23 cellular contexts compared by ENCODE assay signal in genomic region chr7:70044525-70044924, GRCh38.
DNase-seq lines count a peak whose midpoint lies in the region; TF ChIP-seq lines count a peak whose summit lies in the region.
"Had no signal": no experiment of that assay in that cellular context is flagged by ENCODE, and none has a peak within 500 bp of the region (broad histone marks: within the 10 kb centered on the region; RNA-seq: fewer than 3 reads in every experiment).

No MANE protein-coding gene starts in this region.

- H3K9me3 ChIP-seq in HEK293 (ENCODE audit: control insufficient read depth, insufficient read depth, low read depth, low read length) = no peaks in the 10 kb centered on the region
- H3K9me3 ChIP-seq: A549, BE2C, HAP-1 had no signal

- H3K4me1 ChIP-seq in HEK293 (ENCODE audit: control insufficient read depth, insufficient read depth, low read length) = peaks cover 37% of the 10 kb centered on the region
- H3K4me1 ChIP-seq: A549, HAP-1 had no signal

- peak overlapping the region in 2 of 3 experiments; percentile 10 to 65 for H3K27ac Mint-ChIP-seq in nephron
- H3K27ac Mint-ChIP-seq: CD14-positive monocyte; CD4-positive, alpha-beta memory T cell had no signal

- no peak for TF ChIP-seq CTCF in HEK293 (tag by site-specific recombination; IDR thresholded peaks at IDR 0.05)
- no peak for TF ChIP-seq CTCF in nephron (IDR thresholded peaks at IDR 0.05; ENCODE audit: unreplicated experiment in 3 of 3)

- no peak overlapping the region for H3K4me3 ChIP-seq in HEK293 (ENCODE audit: low read depth, low read length)
- H3K4me3 ChIP-seq: A549; BLaER1 treated with 17β-estradiol and CSF1 and Interleukin-3, amounts not matched to agents 10 nM and 100 nM; HAP-1 had no signal

- H3K9me3 Mint-ChIP-seq in nephron = no peaks in the 10 kb centered on the region
- H3K9me3 Mint-ChIP-seq: CD4-positive, alpha-beta memory T cell had no signal

- no peak overlapping the region for H3K4me3 Mint-ChIP-seq in nephron
- H3K4me3 Mint-ChIP-seq: CD14-positive monocyte; CD4-positive, alpha-beta memory T cell had no signal

- CTCF ChIA-PET in HEK293 (lab: Yijun Ruan, JAX) = interaction anchor here (6.5 kb wide), 1 partner anchor 116 kb away, joined by 70 read pairs; no protein-coding TSS in a partner anchor

- H3K36me3 Mint-ChIP-seq in nephron (ENCODE audit: low read depth) = no peaks in the 10 kb centered on the region
- H3K36me3 Mint-ChIP-seq: CD14-positive monocyte; CD4-positive, alpha-beta memory T cell had no signal

- POLR2A ChIA-PET in HEK293 (lab: Yijun Ruan, JAX) = no interaction called here

- peak overlapping the region; percentile 64 for H3K27ac ChIP-seq in HEK293 (ENCODE audit: extremely low read depth, low read depth, low read length)
- H3K27ac ChIP-seq: A549 had no signal

- H3K27me3 Mint-ChIP-seq in nephron (ENCODE audit: low read depth) = no peaks in the 10 kb centered on the region
- H3K27me3 Mint-ChIP-seq: CD4-positive, alpha-beta memory T cell had no signal

- DNase-seq in NCI-H146 (lab: John Stamatoyannopoulos, UW) (peak; percentile 11), NCI-H146 treated with DMSO at 0.1 percent for 48 hours (lab: John Stamatoyannopoulos, UW; ENCODE audit: unreplicated experiment) (no peak), SK-N-DZ (ENCODE audit: low spot score) (peak; percentile 55), RKO (ENCODE audit: low spot score) (no peak)
- DNase-seq in activated CD8-positive, alpha-beta memory T cell treated with anti-CD3 and anti-CD28 coated beads for 24 hours = no peak
- no peak for DNase-seq in effector CD8-positive, alpha-beta T cell (lab: John Stamatoyannopoulos, UW)
- DNase-seq: 8988T, ACHN, AML-193, Calu3, COR-L47, DMS53, DMS79 treated with DMSO at 0.1 percent for 48 hours, GF-D8, GOT3 had no signal

- H3K4me1 Mint-ChIP-seq in nephron = peaks cover 42% of the 10 kb centered on the region
- H3K4me1 Mint-ChIP-seq: CD4-positive, alpha-beta memory T cell had no signal

- H3K36me3 ChIP-seq in HEK293 (ENCODE audit: control insufficient read depth in 2 of 2, insufficient read depth in 1 of 2, low read length in 2 of 2) = no peaks in the 10 kb centered on the region
- H3K36me3 ChIP-seq: BE2C, HAP-1 had no signal

TF ChIP-seq in HEK293, 187 proteins besides CTCF, POLR2A, EP300 and RAD21:
- no peak for TF ChIP-seq ZNF19 (tag by site-specific recombination; IDR thresholded peaks at IDR 0.05; ENCODE audit: low read depth)
- TF ChIP-seq, protein P1, sequence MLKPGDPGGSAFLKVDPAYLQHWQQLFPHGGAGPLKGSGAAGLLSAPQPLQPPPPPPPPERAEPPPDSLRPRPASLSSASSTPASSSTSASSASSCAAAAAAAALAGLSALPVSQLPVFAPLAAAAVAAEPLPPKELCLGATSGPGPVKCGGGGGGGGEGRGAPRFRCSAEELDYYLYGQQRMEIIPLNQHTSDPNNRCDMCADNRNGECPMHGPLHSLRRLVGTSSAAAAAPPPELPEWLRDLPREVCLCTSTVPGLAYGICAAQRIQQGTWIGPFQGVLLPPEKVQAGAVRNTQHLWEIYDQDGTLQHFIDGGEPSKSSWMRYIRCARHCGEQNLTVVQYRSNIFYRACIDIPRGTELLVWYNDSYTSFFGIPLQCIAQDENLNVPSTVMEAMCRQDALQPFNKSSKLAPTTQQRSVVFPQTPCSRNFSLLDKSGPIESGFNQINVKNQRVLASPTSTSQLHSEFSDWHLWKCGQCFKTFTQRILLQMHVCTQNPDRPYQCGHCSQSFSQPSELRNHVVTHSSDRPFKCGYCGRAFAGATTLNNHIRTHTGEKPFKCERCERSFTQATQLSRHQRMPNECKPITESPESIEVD (tag by site-specific recombination; IDR thresholded peaks at IDR 0.05) = 0 out of 2 replicates have a peak, but pooled peaks have one; percentile 27

Comparison
In these comparisons a context has a peak if more than half of its experiments do, and no peak if none do; other contexts are left out.
1. DNase-seq: peak in NCI-H146 (single experiment) and SK-N-DZ (single experiment); none in NCI-H146 treated with DMSO at 0.1 percent for 48 hours (single experiment), activated CD8-positive, alpha-beta memory T cell treated with anti-CD3 and anti-CD28 coated beads for 24 hours (single experiment), RKO (single experiment) and effector CD8-positive, alpha-beta T cell (single experiment).